ENCODE assay signal across 10 cellular contexts in the genomic region with DNA sequence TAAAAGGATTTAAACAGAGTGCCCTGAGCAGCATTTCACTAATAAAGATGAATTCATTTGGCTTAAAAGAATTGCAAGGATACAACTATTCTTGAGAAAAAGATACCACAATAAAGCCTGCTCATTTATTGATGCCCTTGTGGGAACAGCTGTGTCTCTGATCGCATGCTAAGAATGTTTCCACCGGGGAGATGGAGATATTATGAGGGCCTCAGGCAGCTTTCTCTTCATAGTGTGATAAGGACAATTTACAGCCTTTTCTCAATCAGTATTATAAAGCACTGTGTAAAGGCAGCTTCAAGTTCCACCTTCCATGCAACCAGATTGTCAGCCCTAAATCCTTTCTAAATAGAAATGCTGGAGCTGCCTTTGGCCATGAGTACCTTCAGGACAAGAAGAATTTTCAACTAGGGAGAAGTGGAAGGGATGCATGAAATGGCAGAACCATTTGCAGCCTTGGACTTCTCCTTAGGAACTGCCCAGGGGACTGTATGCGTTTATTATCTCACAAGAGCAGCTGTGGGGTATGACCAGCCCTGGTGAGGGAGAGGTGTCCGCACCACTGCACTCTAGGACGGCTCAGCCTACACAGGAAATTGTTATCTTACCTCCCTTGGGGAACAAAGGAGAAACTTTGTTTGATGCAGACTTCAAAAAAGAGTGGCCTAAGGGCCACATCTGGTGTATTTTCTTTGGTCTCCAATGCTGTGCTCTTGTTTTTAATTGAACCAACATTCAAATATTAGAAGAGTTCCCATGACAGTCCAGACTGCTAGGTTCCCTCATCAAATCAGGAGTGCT.
DNase-seq lines count a peak whose midpoint lies in the region; ATAC-seq and TF ChIP-seq lines count a peak whose summit lies in the region.
"Had no signal": no experiment of that assay in that cellular context is flagged by ENCODE, and none has a peak within 500 bp of the region (broad histone marks: within the 10 kb centered on the region; RNA-seq: fewer than 3 reads in every experiment).

No MANE protein-coding gene starts in this region.

- H3K36me3 Mint-ChIP-seq in activated T-cell treated with anti-CD3 and anti-CD28 coated beads, Interleukin-2, amount 50 U/mL, for 4 hours (ENCODE audit: insufficient read depth) = no peaks in the 10 kb centered on the region

- no peaks in the 10 kb centered on the region for H4K20me1 ChIP-seq in Loucy (ENCODE audit: insufficient read depth, low read length, poor library complexity, severe bottlenecking)

- no peak overlapping the region for H2BK15ac ChIP-seq in mesendoderm (replicated peaks; ENCODE audit: low read depth)

- 0 out of 2 replicates have a peak, but pooled peaks cover 2% of the 10 kb centered on the region for H3F3A ChIP-seq in Loucy (ENCODE audit: low read depth)

- H3K9me2 ChIP-seq in Loucy (replicated peaks; ENCODE audit: low read depth, low read length) = no peaks in the 10 kb centered on the region

- H3K18ac ChIP-seq in mesendoderm (ENCODE audit: low read length) = no peak overlapping the region

- no peak overlapping the region for H4K5ac ChIP-seq in mesendoderm (ENCODE audit: low read length)

- H2BK5ac ChIP-seq in mesendoderm (ENCODE audit: low read length) = no peak overlapping the region

- intact Hi-C loops in uterus (cut with DNase I; ENCODE audit: low total_unique reads) = no loop called here

- peaks cover 27% of the 10 kb centered on the region for H3K4me1 ChIP-seq in Loucy (ENCODE audit: insufficient read depth, low read length, poor library complexity, severe bottlenecking)
- no peaks in the 10 kb centered on the region for H3K4me1 ChIP-seq in mesendoderm (ENCODE audit: control insufficient read depth, low read depth, low read length)
- H3K4me1 ChIP-seq in uterus = no peaks in the 10 kb centered on the region

- peak; percentile 52 for ATAC-seq in GM18498 (IDR thresholded peaks at IDR 0.05; ENCODE audit: unreplicated experiment)
- ATAC-seq in GM21723 (IDR thresholded peaks at IDR 0.05; ENCODE audit: unreplicated experiment) = peak; percentile 62
- ATAC-seq in activated T-cell treated with anti-CD3 and anti-CD28 coated beads, Interleukin-2, amount 50 U/mL, for 4 hours = no peak
- no peak for ATAC-seq in GM19351 (IDR thresholded peaks at IDR 0.05; ENCODE audit: unreplicated experiment)
- ATAC-seq: esophagus mucosa had no signal

- peaks cover 7% of the 10 kb centered on the region for H3K4me1 Mint-ChIP-seq in activated T-cell treated with anti-CD3 and anti-CD28 coated beads, Interleukin-2, amount 50 U/mL, for 4 hours (ENCODE audit: low read depth)

- no CpG with 5 or more reads among the region's 5 CpGs for WGBS in mesendoderm (ENCODE audit: extremely low coverage, insufficient coverage, low lambda C conversion rate)

- H3K9ac ChIP-seq in Loucy (ENCODE audit: low read depth, low read length, poor library complexity, severe bottlenecking) (no peak overlapping the region), mesendoderm (ENCODE audit: low read length) (no peak overlapping the region)

- H3K4ac ChIP-seq in mesendoderm (ENCODE audit: low read depth, low read length) = no peak overlapping the region

- H2AFZ ChIP-seq in Loucy (ENCODE audit: low read length) = no peak overlapping the region; the same call in 1 of the 2 replicates

- no peaks in the 10 kb centered on the region for H3K79me1 ChIP-seq in mesendoderm (ENCODE audit: low read length)

- H3K4me2 ChIP-seq in Loucy (ENCODE audit: low read depth, low read length, poor library complexity, severe bottlenecking) (peak overlapping the region; percentile 51), mesendoderm (ENCODE audit: low read length) (no peak overlapping the region)

- H3K4me3 ChIP-seq in Loucy (ENCODE audit: low read length, poor library complexity, severe bottlenecking) = peak overlapping the region; percentile 28
- H3K4me3 ChIP-seq in mesendoderm (ENCODE audit: low read length) = no peak overlapping the region
- H3K4me3 ChIP-seq in uterus = no peak overlapping the region

- TF ChIP-seq CTCF in Loucy (conservative IDR thresholded peaks at IDR 0.05; ENCODE audit: low read length) (no peak), uterus (IDR thresholded peaks at IDR 0.05) (no peak)

- H4K8ac ChIP-seq in mesendoderm (ENCODE audit: low read depth, low read length) = no peak overlapping the region

- H2BK120ac ChIP-seq in mesendoderm (ENCODE audit: low read depth, low read length) = no peak overlapping the region

- H3K79me2 ChIP-seq in Loucy (ENCODE audit: insufficient read depth, low read length) (no peaks in the 10 kb centered on the region), mesendoderm (ENCODE audit: control insufficient read depth, insufficient read depth, low read length) (no peaks in the 10 kb centered on the region)

- H3K23ac ChIP-seq in mesendoderm (ENCODE audit: low read length) = no peak overlapping the region

- TF ChIP-seq POLR2A in uterus (IDR thresholded peaks at IDR 0.05) = no peak

- no peaks in the 10 kb centered on the region for H3K27me3 Mint-ChIP-seq in activated T-cell treated with anti-CD3 and anti-CD28 coated beads, Interleukin-2, amount 50 U/mL, for 4 hours (ENCODE audit: low read depth)

- H2AK5ac ChIP-seq in mesendoderm (ENCODE audit: low read length) = no peak overlapping the region

- no peak overlapping the region for H3K4me3 Mint-ChIP-seq in activated T-cell treated with anti-CD3 and anti-CD28 coated beads, Interleukin-2, amount 50 U/mL, for 4 hours

- DNase-seq in mesendoderm = peak; percentile 58
- DNase-seq in uterus = no peak
- DNase-seq in activated T-cell treated with anti-CD3 and anti-CD28 coated beads, Interleukin-2, amount 50 U/mL, for 4 hours = no peak
- DNase-seq in activated naive CD4-positive, alpha-beta T cell treated with anti-CD3 and anti-CD28 coated beads, Interleukin-2, amount 50 U/mL, for 16 hours = no peak
- DNase-seq: COR-L47 had no signal

- H3K9me3 ChIP-seq in Loucy (ENCODE audit: insufficient read depth, low read depth, low read length) = no peaks in the 10 kb centered on the region
- peaks cover 0 to 2% of the 10 kb centered on the region in 2 donors for H3K9me3 ChIP-seq in uterus

- H3K56ac ChIP-seq in mesendoderm (ENCODE audit: low read length) = no peak overlapping the region

- H3K27me3 ChIP-seq in Loucy (ENCODE audit: insufficient read depth, low read length, poor library complexity, severe bottlenecking) (no peaks in the 10 kb centered on the region), mesendoderm (ENCODE audit: insufficient read depth, low read length, poor library complexity) (no peaks in the 10 kb centered on the region), uterus (no peaks in the 10 kb centered on the region)

- H3K27ac ChIP-seq in mesendoderm (ENCODE audit: low read depth, low read length) = no peak overlapping the region
- no peak overlapping the region for H3K27ac ChIP-seq in uterus

- H3K36me3 ChIP-seq in Loucy (ENCODE audit: insufficient read depth, low read length) (no peaks in the 10 kb centered on the region), mesendoderm (ENCODE audit: control insufficient read depth, insufficient read depth, low read length) (no peaks in the 10 kb centered on the region), uterus (no peaks in the 10 kb centered on the region)

- no peaks in the 10 kb centered on the region for H3K9me3 Mint-ChIP-seq in activated T-cell treated with anti-CD3 and anti-CD28 coated beads, Interleukin-2, amount 50 U/mL, for 4 hours

Comparison
In these comparisons a context has a peak if more than half of its experiments do, and no peak if none do; other contexts are left out.
1. ATAC-seq: peak in GM18498 (single experiment) and GM21723 (single experiment); none in activated T-cell treated with anti-CD3 and anti-CD28 coated beads, Interleukin-2, amount 50 U/mL, for 4 hours (0 of 2) and GM19351 (single experiment).